ENCODE assay signal across 1 cellular context in the genomic region with DNA sequence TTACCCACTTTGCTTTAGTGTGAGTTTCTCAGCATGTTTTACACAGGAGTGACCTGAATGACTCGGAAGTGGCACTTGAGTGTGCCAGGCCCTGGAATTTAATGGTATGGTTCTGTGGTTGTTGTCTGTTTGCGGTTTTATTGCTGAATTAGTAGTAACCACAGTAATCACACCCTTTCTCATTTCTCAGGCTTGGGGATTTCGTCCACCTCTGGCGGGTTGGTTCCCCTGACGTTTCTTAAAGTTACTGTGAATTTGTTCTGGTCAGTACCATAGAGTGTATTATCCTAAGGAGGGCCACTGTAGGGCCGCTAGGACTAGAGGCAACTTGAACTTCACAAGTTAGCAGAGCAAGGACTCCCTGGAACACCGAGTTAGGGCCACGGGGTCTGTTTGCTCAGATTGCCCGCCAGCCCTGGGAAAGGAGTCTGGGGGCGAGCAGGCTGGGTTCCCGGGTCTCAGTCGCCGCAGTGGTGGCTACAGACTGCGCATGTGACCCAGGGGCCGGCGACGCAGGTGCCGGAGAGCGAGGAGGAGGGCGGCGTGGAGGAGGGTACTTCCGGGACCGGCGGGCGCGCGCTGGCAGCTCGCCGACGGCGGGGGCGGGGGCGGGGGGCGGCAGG.
A peak's percentile ranks its signal among the peaks of the same experiment; 100 is the strongest.
TF ChIP-seq lines count a peak whose summit lies in the region.

No MANE protein-coding gene starts in this region.

TF ChIP-seq in K562, 482 proteins besides CTCF, POLR2A, EP300 and RAD21 (continued from another document and continues in another):
- TF ChIP-seq USF1 (CRISPR knock-in tag; IDR thresholded peaks at IDR 0.05) (peak; percentile 73), ZFX (CRISPR knock-in tag; IDR thresholded peaks at IDR 0.05) (peak; percentile 66), MYC (IDR thresholded peaks at IDR 0.05; ENCODE audit: low read depth, low read length) (peak; percentile 61; the same call in 1 of the 2 replicates), MYC (CRISPR knock-in tag; IDR thresholded peaks at IDR 0.05; ENCODE audit: borderline replicate concordance, low read depth) (no peak), ILK (tag; IDR thresholded peaks at IDR 0.05; ENCODE audit: borderline replicate concordance, low read depth) (no peak), NFRKB (IDR thresholded peaks at IDR 0.05; ENCODE audit: low read depth) (peak; percentile 33; the same call in 1 of the 2 replicates), ZNF644 (tag; IDR thresholded peaks at IDR 0.05; ENCODE audit: low read depth) (no peak), ZNF197 (CRISPR knock-in tag; IDR thresholded peaks at IDR 0.05; ENCODE audit: low read depth) (peak; percentile 75; the same call in 1 of the 2 replicates), ZNF76 (CRISPR knock-in tag; IDR thresholded peaks at IDR 0.05; ENCODE audit: borderline replicate concordance) (no peak), ADNP (tag; IDR thresholded peaks at IDR 0.05) (no peak), THAP12 (CRISPR knock-in tag; IDR thresholded peaks at IDR 0.05) (0 out of 2 replicates have a peak, but pooled peaks have one; percentile 5), BHLHE40 (IDR thresholded peaks at IDR 0.05; ENCODE audit: low read length) (peak; percentile 70), GTF2E2 (tag; IDR thresholded peaks at IDR 0.05) (no peak), ZNF586 (CRISPR knock-in tag; conservative IDR thresholded peaks at IDR 0.05) (no peak), CTBP1 (IDR thresholded peaks at IDR 0.05; ENCODE audit: borderline replicate concordance) (no peak), MAZ (CRISPR knock-in tag; conservative IDR thresholded peaks at IDR 0.05 in 1 of 2, IDR thresholded peaks at IDR 0.05 in 1 of 2) (peak in 1 of 2 experiments; percentile 12; a peak in 1 of 4 replicates), ZNF584 (CRISPR knock-in tag; IDR thresholded peaks at IDR 0.05; ENCODE audit: low read depth) (0 out of 2 replicates have a peak, but pooled peaks have one; percentile 60), MECOM (CRISPR knock-in tag; IDR thresholded peaks at IDR 0.05) (no peak), USF2 (CRISPR knock-in tag; IDR thresholded peaks at IDR 0.05) (peak; percentile 82), JUND (IDR thresholded peaks at IDR 0.05; ENCODE audit: borderline replicate concordance, low read depth, low read length) (no peak), JUND (tag; IDR thresholded peaks at IDR 0.05; ENCODE audit: borderline replicate concordance, low read depth, low read length) (no peak), PCBP1 (IDR thresholded peaks at IDR 0.05; ENCODE audit: low read depth, low read length, poor library complexity, severe bottlenecking) (no peak), NR0B1 (IDR thresholded peaks at IDR 0.05; ENCODE audit: partially characterized antibody) (no peak), DMBX1 (CRISPR knock-in tag; IDR thresholded peaks at IDR 0.05; ENCODE audit: borderline replicate concordance) (no peak), NR2F6 (CRISPR knock-in tag; IDR thresholded peaks at IDR 0.05) (no peak), CBFA2T3 (IDR thresholded peaks at IDR 0.05) (peak; percentile 7; the same call in 1 of the 2 replicates), DIDO1 (tag; IDR thresholded peaks at IDR 0.05; ENCODE audit: low read depth) (no peak), NFIC (IDR thresholded peaks at IDR 0.05) (peak; percentile 75), ZSCAN32 (CRISPR knock-in tag; IDR thresholded peaks at IDR 0.05) (no peak), ZNF717 (CRISPR knock-in tag; IDR thresholded peaks at IDR 0.05) (no peak), ZNF518B (CRISPR knock-in tag; IDR thresholded peaks at IDR 0.05) (no peak), ZBTB34 (CRISPR knock-in tag; IDR thresholded peaks at IDR 0.05) (no peak), KLF16 (IDR thresholded peaks at IDR 0.05) (no peak), YY1 (IDR thresholded peaks at IDR 0.05; ENCODE audit: borderline replicate concordance in 1 of 3, control insufficient read depth in 1 of 3, extremely low read depth in 1 of 3, insufficient read depth in 3 of 3, insufficient read length in 1 of 3, insufficient replicate concordance in 2 of 3, low read depth in 1 of 3, low read length in 2 of 3) (peak in 1 of 3 experiments; percentile 14), POLR2G (IDR thresholded peaks at IDR 0.05; ENCODE audit: low read depth, low read length) (peak; percentile 87), KDM1A (IDR thresholded peaks at IDR 0.05) (no peak), PHF8 (IDR thresholded peaks at IDR 0.05; ENCODE audit: borderline replicate concordance, low read length) (peak; percentile 81; the same call in 1 of the 2 replicates), ZC3H4 (CRISPR knock-in tag; IDR thresholded peaks at IDR 0.05; ENCODE audit: borderline replicate concordance) (no peak), STAT5A (IDR thresholded peaks at IDR 0.05; ENCODE audit: borderline replicate concordance, low read length) (no peak), SMARCA5 (IDR thresholded peaks at IDR 0.05) (no peak), GABPB2 (CRISPR knock-in tag; conservative IDR thresholded peaks at IDR 0.05) (no peak), ZFP36 (IDR thresholded peaks at IDR 0.05; ENCODE audit: low read depth, low read length, partially characterized antibody) (peak; percentile 90), TBP (optimal IDR thresholded peaks at IDR 0.05; ENCODE audit: low read depth, low read length) (peak; percentile 45), ZBTB7A (IDR thresholded peaks at IDR 0.05; ENCODE audit: borderline replicate concordance, control insufficient read depth, low read depth, low read length) (peak; percentile 66; the same call in 1 of the 2 replicates)
- TF ChIP-seq, protein P1, sequence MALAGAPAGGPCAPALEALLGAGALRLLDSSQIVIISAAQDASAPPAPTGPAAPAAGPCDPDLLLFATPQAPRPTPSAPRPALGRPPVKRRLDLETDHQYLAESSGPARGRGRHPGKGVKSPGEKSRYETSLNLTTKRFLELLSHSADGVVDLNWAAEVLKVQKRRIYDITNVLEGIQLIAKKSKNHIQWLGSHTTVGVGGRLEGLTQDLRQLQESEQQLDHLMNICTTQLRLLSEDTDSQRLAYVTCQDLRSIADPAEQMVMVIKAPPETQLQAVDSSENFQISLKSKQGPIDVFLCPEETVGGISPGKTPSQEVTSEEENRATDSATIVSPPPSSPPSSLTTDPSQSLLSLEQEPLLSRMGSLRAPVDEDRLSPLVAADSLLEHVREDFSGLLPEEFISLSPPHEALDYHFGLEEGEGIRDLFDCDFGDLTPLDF (CRISPR knock-in tag; IDR thresholded peaks at IDR 0.05), result no peak
- TF ChIP-seq, protein P2, sequence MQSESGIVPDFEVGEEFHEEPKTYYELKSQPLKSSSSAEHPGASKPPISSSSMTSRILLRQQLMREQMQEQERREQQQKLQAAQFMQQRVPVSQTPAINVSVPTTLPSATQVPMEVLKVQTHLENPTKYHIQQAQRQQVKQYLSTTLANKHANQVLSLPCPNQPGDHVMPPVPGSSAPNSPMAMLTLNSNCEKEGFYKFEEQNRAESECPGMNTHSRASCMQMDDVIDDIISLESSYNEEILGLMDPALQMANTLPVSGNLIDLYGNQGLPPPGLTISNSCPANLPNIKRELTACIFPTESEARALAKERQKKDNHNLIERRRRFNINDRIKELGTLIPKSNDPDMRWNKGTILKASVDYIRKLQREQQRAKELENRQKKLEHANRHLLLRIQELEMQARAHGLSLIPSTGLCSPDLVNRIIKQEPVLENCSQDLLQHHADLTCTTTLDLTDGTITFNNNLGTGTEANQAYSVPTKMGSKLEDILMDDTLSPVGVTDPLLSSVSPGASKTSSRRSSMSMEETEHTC (IDR thresholded peaks at IDR 0.05), result peak; percentile 42; the same call in 1 of the 2 replicates
- TF ChIP-seq, protein P3, sequence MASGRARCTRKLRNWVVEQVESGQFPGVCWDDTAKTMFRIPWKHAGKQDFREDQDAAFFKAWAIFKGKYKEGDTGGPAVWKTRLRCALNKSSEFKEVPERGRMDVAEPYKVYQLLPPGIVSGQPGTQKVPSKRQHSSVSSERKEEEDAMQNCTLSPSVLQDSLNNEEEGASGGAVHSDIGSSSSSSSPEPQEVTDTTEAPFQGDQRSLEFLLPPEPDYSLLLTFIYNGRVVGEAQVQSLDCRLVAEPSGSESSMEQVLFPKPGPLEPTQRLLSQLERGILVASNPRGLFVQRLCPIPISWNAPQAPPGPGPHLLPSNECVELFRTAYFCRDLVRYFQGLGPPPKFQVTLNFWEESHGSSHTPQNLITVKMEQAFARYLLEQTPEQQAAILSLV (tag; IDR thresholded peaks at IDR 0.05), result no peak
- TF ChIP-seq, protein P4, sequence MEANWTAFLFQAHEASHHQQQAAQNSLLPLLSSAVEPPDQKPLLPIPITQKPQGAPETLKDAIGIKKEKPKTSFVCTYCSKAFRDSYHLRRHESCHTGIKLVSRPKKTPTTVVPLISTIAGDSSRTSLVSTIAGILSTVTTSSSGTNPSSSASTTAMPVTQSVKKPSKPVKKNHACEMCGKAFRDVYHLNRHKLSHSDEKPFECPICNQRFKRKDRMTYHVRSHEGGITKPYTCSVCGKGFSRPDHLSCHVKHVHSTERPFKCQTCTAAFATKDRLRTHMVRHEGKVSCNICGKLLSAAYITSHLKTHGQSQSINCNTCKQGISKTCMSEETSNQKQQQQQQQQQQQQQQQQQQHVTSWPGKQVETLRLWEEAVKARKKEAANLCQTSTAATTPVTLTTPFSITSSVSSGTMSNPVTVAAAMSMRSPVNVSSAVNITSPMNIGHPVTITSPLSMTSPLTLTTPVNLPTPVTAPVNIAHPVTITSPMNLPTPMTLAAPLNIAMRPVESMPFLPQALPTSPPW (CRISPR knock-in tag; IDR thresholded peaks at IDR 0.05), result peak; percentile 95
